Comparison of ENCODE assay signal across 1 cellular context in the genomic region with DNA sequence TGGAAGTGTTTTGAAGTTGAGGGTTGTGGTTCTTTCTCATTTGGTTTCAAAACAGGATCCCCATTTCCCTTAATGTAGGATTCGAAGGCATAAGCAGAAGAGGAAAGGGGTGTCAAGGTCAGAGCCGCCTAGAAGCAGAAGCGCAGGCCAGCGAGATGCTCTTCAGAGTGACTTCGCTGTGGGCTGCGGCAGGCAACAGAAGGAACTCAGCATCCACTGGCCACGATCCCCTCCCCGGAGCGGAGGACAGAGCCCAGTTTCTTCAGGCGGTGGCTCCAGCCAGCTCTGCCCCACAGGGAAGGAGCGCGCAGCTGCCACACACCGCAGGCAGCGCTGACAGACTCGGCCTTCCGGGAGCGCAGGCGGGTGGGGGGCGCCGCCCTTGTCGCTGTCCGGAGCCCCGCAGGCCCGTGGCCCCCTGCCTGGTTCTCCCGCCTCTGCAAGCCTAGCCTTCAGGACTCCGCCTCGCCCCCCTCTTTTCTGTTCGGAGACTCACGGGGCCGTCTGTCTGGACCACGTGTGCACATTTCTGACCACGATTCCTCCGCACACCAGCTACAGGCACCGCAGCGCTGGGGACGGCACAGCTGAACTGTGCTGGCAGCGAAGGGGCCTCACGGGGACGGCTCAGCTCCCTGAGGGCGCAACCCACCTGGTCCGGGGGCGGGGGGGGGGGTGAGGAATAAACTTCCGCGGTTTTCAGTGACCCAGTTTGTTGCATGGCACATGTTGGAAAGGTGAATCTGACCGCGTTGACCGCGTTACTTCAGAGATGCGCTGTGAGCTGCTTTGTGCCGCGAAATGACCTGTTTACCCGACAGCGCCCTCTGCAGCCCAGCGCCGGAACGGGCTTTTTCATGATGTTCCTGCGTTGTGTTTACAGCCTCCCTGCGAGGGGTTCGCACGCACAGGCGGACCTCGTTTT.
TF ChIP-seq lines count a peak whose summit lies in the region.

No MANE protein-coding gene starts in this region.

TF ChIP-seq in K562, 482 proteins besides CTCF, POLR2A, EP300 and RAD21 (continued from another document):
- TF ChIP-seq, protein P1, sequence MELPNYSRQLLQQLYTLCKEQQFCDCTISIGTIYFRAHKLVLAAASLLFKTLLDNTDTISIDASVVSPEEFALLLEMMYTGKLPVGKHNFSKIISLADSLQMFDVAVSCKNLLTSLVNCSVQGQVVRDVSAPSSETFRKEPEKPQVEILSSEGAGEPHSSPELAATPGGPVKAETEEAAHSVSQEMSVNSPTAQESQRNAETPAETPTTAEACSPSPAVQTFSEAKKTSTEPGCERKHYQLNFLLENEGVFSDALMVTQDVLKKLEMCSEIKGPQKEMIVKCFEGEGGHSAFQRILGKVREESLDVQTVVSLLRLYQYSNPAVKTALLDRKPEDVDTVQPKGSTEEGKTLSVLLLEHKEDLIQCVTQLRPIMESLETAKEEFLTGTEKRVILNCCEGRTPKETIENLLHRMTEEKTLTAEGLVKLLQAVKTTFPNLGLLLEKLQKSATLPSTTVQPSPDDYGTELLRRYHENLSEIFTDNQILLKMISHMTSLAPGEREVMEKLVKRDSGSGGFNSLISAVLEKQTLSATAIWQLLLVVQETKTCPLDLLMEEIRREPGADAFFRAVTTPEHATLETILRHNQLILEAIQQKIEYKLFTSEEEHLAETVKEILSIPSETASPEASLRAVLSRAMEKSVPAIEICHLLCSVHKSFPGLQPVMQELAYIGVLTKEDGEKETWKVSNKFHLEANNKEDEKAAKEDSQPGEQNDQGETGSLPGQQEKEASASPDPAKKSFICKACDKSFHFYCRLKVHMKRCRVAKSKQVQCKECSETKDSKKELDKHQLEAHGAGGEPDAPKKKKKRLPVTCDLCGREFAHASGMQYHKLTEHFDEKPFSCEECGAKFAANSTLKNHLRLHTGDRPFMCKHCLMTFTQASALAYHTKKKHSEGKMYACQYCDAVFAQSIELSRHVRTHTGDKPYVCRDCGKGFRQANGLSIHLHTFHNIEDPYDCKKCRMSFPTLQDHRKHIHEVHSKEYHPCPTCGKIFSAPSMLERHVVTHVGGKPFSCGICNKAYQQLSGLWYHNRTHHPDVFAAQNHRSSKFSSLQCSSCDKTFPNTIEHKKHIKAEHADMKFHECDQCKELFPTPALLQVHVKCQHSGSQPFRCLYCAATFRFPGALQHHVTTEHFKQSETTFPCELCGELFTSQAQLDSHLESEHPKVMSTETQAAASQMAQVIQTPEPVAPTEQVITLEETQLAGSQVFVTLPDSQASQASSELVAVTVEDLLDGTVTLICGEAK (IDR thresholded peaks at IDR 0.05) = no peak
- TF ChIP-seq, protein P1 (CRISPR knock-in tag; IDR thresholded peaks at IDR 0.05) = no peak
- TF ChIP-seq CREM (IDR thresholded peaks at IDR 0.05; ENCODE audit: low read depth) (peak; percentile 44), RBM34 (IDR thresholded peaks at IDR 0.05; ENCODE audit: borderline replicate concordance, insufficient read depth, low read length) (no peak), E2F3 (CRISPR knock-in tag; IDR thresholded peaks at IDR 0.05) (no peak), POLR2G (IDR thresholded peaks at IDR 0.05; ENCODE audit: low read depth, low read length) (no peak), EZH2 (IDR thresholded peaks at IDR 0.05; ENCODE audit: borderline replicate concordance, low read depth, low read length) (peak; percentile 85), TCF7L2 (IDR thresholded peaks at IDR 0.05; ENCODE audit: low read depth, low read length) (no peak), RHOXF2B (CRISPR knock-in tag; conservative IDR thresholded peaks at IDR 0.05) (no peak), SMC3 (conservative IDR thresholded peaks at IDR 0.05; ENCODE audit: insufficient read depth, low read depth, low read length) (peak; percentile 57), NR1H2 (CRISPR knock-in tag; IDR thresholded peaks at IDR 0.05) (no peak), CHD4 (IDR thresholded peaks at IDR 0.05; ENCODE audit: insufficient read depth, insufficient replicate concordance, low read depth, low read length, poor library complexity, severe bottlenecking) (no peak), ZNF3 (CRISPR knock-in tag; IDR thresholded peaks at IDR 0.05) (no peak), ZNF184 (CRISPR knock-in tag; IDR thresholded peaks at IDR 0.05) (no peak), ZFP36 (IDR thresholded peaks at IDR 0.05; ENCODE audit: low read depth, low read length, partially characterized antibody) (peak; percentile 7), RBM25 (IDR thresholded peaks at IDR 0.05; ENCODE audit: low read depth, low read length, severe bottlenecking) (no peak), ZC3H8 (IDR thresholded peaks at IDR 0.05) (no peak), ZNF124 (CRISPR knock-in tag; IDR thresholded peaks at IDR 0.05) (no peak), XRCC5 (IDR thresholded peaks at IDR 0.05; ENCODE audit: low read depth, low read length) (peak; percentile 72; the same call in 1 of the 2 replicates), FOXK2 (conservative IDR thresholded peaks at IDR 0.05 in 1 of 2, IDR thresholded peaks at IDR 0.05 in 1 of 2; ENCODE audit: low read depth in 2 of 2) (0 out of 4 replicates have a peak, but pooled peaks of 1 of the 2 experiments have one; percentile 46)
- TF ChIP-seq, protein P2, sequence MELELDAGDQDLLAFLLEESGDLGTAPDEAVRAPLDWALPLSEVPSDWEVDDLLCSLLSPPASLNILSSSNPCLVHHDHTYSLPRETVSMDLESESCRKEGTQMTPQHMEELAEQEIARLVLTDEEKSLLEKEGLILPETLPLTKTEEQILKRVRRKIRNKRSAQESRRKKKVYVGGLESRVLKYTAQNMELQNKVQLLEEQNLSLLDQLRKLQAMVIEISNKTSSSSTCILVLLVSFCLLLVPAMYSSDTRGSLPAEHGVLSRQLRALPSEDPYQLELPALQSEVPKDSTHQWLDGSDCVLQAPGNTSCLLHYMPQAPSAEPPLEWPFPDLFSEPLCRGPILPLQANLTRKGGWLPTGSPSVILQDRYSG (tag; conservative IDR thresholded peaks at IDR 0.05; ENCODE audit: low read depth) = no peak
- TF ChIP-seq, protein P3, sequence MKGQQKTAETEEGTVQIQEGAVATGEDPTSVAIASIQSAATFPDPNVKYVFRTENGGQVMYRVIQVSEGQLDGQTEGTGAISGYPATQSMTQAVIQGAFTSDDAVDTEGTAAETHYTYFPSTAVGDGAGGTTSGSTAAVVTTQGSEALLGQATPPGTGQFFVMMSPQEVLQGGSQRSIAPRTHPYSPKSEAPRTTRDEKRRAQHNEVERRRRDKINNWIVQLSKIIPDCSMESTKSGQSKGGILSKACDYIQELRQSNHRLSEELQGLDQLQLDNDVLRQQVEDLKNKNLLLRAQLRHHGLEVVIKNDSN (CRISPR knock-in tag; IDR thresholded peaks at IDR 0.05) = no peak
- TF ChIP-seq, protein P4, sequence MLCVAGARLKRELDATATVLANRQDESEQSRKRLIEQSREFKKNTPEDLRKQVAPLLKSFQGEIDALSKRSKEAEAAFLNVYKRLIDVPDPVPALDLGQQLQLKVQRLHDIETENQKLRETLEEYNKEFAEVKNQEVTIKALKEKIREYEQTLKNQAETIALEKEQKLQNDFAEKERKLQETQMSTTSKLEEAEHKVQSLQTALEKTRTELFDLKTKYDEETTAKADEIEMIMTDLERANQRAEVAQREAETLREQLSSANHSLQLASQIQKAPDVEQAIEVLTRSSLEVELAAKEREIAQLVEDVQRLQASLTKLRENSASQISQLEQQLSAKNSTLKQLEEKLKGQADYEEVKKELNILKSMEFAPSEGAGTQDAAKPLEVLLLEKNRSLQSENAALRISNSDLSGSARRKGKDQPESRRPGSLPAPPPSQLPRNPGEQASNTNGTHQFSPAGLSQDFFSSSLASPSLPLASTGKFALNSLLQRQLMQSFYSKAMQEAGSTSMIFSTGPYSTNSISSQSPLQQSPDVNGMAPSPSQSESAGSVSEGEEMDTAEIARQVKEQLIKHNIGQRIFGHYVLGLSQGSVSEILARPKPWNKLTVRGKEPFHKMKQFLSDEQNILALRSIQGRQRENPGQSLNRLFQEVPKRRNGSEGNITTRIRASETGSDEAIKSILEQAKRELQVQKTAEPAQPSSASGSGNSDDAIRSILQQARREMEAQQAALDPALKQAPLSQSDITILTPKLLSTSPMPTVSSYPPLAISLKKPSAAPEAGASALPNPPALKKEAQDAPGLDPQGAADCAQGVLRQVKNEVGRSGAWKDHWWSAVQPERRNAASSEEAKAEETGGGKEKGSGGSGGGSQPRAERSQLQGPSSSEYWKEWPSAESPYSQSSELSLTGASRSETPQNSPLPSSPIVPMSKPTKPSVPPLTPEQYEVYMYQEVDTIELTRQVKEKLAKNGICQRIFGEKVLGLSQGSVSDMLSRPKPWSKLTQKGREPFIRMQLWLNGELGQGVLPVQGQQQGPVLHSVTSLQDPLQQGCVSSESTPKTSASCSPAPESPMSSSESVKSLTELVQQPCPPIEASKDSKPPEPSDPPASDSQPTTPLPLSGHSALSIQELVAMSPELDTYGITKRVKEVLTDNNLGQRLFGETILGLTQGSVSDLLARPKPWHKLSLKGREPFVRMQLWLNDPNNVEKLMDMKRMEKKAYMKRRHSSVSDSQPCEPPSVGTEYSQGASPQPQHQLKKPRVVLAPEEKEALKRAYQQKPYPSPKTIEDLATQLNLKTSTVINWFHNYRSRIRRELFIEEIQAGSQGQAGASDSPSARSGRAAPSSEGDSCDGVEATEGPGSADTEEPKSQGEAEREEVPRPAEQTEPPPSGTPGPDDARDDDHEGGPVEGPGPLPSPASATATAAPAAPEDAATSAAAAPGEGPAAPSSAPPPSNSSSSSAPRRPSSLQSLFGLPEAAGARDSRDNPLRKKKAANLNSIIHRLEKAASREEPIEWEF (CRISPR knock-in tag; IDR thresholded peaks at IDR 0.05) = no peak
